In genomic region chr4:158193171-158193749, GRCh38 we compare ENCODE assay signal across 1 cellular context.
TF ChIP-seq lines count a peak whose summit lies in the region.

No MANE protein-coding gene starts in this region.

TF ChIP-seq in GM23338, 12 proteins besides CTCF, POLR2A, EP300 and RAD21 (continued from another document):
- TF ChIP-seq ZNF462 (CRISPR knock-in tag; IDR thresholded peaks at IDR 0.05) (no peak), EZH2phosphoT487 (IDR thresholded peaks at IDR 0.05; ENCODE audit: unreplicated experiment) (no peak), POLR2AphosphoS5 (IDR thresholded peaks at IDR 0.05; ENCODE audit: low read depth) (no peak), JUNB (IDR thresholded peaks at IDR 0.05; ENCODE audit: unreplicated experiment) (no peak), CREB1 (CRISPR knock-in tag; IDR thresholded peaks at IDR 0.05; ENCODE audit: low read depth) (no peak)
TF ChIP-seq in GM23338: peak in this region for 0.
